9 cellular contexts compared by ENCODE assay signal in the genomic region with DNA sequence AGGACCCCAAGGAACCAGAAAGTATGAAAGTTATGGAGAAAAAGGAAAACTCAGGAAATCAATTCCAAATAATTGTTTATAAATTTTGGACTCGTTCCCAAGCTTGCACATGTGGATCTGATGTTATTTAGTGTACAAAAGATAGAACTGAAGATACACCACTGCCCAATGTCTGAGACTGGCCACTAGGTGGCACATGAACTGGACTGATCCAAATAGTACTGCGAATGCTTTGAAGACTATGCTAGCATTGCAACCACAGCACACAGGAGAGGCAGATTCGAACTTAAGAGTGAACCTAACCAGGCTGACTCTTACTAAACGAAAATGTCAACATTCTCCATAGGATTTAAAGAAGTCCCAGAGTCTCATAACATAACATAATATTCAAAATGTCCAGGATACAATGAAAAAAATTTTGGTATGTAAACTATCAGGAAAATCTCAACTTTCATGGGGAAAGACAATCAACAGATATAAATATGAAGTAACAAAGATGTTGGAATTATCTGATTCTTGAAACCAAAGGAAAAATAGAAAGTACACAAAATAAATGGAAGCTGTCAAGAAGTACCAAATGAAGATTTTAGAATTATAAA.
DNase-seq lines count a peak whose midpoint lies in the region; ATAC-seq and TF ChIP-seq lines count a peak whose summit lies in the region.
"Had no signal": no experiment of that assay in that cellular context is flagged by ENCODE, and none has a peak within 500 bp of the region (broad histone marks: within the 10 kb centered on the region; RNA-seq: fewer than 3 reads in every experiment).

No MANE protein-coding gene starts in this region.

- no peaks in the 10 kb centered on the region for H3K4me1 Mint-ChIP-seq in brain
- no peaks in the 10 kb centered on the region for H3K4me1 Mint-ChIP-seq in type B pancreatic cell (ENCODE audit: unreplicated experiment)
- no peaks in the 10 kb centered on the region for H3K4me1 Mint-ChIP-seq in natural killer cell treated with Interleukin-12 subunit alpha and Interleukin-12 subunit beta and Interleukin-15 and Interleukin-18, amount 100 ng/mL, for 72 hours (ENCODE audit: low read depth in 2 of 2)

- no peak overlapping the region for H3K4me2 ChIP-seq in DND-41 (ENCODE audit: insufficient read depth, low read length)

- H3K4me3 ChIP-seq in DND-41 (ENCODE audit: low read depth in 1 of 2, low read length in 2 of 2) = no peak overlapping the region

- H3K79me2 ChIP-seq in DND-41 (ENCODE audit: insufficient read depth, low read length) = no peaks in the 10 kb centered on the region

- H2AFZ ChIP-seq in DND-41 (ENCODE audit: low read depth, low read length) = no peak overlapping the region

- no peaks in the 10 kb centered on the region for H3K27me3 ChIP-seq in DND-41 (ENCODE audit: insufficient read depth, low read length, poor library complexity)

- TF ChIP-seq CTCF in DND-41 (IDR thresholded peaks at IDR 0.05; ENCODE audit: borderline replicate concordance, extremely low read depth, low read length, poor library complexity, severe bottlenecking) (peak; percentile 63), brain (conservative IDR thresholded peaks at IDR 0.05) (peak; percentile 56 to 65), type B pancreatic cell (conservative IDR thresholded peaks at IDR 0.05) (peak; percentile 81)

- H3K4me1 ChIP-seq in DND-41 (ENCODE audit: insufficient read depth, low read length) = no peaks in the 10 kb centered on the region

- H3K9me3 ChIP-seq in DND-41 (ENCODE audit: insufficient read depth, low read length, severe bottlenecking) = no peaks in the 10 kb centered on the region

- H3K36me3 Mint-ChIP-seq in brain (no peaks in the 10 kb centered on the region), type B pancreatic cell (peaks cover 3% of the 10 kb centered on the region)
- no peaks in the 10 kb centered on the region for H3K36me3 Mint-ChIP-seq in natural killer cell treated with Interleukin-12 subunit alpha and Interleukin-12 subunit beta and Interleukin-15 and Interleukin-18, amount 100 ng/mL, for 72 hours
- H3K36me3 Mint-ChIP-seq: activated naive CD8-positive, alpha-beta T cell had no signal

- H3K9me3 Mint-ChIP-seq in brain (peaks cover 5 to 12% (median 10%) of the 10 kb centered on the region in 5 experiments), type B pancreatic cell (peaks cover 4% of the 10 kb centered on the region)
- H3K9me3 Mint-ChIP-seq in natural killer cell treated with Interleukin-12 subunit alpha and Interleukin-12 subunit beta and Interleukin-15 and Interleukin-18, amount 100 ng/mL, for 72 hours = peaks cover 3% of the 10 kb centered on the region

- H3K9ac ChIP-seq in DND-41 (ENCODE audit: low read depth, low read length) = no peak overlapping the region

- H3K4me3 Mint-ChIP-seq in brain = no peak overlapping the region
- no peak overlapping the region for H3K4me3 Mint-ChIP-seq in type B pancreatic cell
- no peak overlapping the region for H3K4me3 Mint-ChIP-seq in natural killer cell treated with Interleukin-12 subunit alpha and Interleukin-12 subunit beta and Interleukin-15 and Interleukin-18, amount 100 ng/mL, for 72 hours
- H3K4me3 Mint-ChIP-seq: activated naive CD8-positive, alpha-beta T cell had no signal

- ATAC-seq in DND-41 (ENCODE audit: insufficient read depth, low read depth) = peak; percentile 68
- peak; percentile 67 for ATAC-seq in GM19023 (IDR thresholded peaks at IDR 0.05; ENCODE audit: unreplicated experiment)
- peak; percentile 72 for ATAC-seq in HG03095 (IDR thresholded peaks at IDR 0.05; ENCODE audit: unreplicated experiment)
- ATAC-seq in natural killer cell treated with Interleukin-12 subunit alpha and Interleukin-12 subunit beta and Interleukin-15 and Interleukin-18, amount 100 ng/mL, for 72 hours = no peak

- H3K27ac Mint-ChIP-seq in brain = no peak overlapping the region
- H3K27ac Mint-ChIP-seq in type B pancreatic cell = no peak overlapping the region
- no peak overlapping the region for H3K27ac Mint-ChIP-seq in natural killer cell treated with Interleukin-12 subunit alpha and Interleukin-12 subunit beta and Interleukin-15 and Interleukin-18, amount 100 ng/mL, for 72 hours
- H3K27ac Mint-ChIP-seq: activated naive CD8-positive, alpha-beta T cell had no signal

- DNase-seq in DND-41 (peak; percentile 26), NCI-H345 (lab: John Stamatoyannopoulos, UW) (peak; percentile 62), islet precursor cell (peak; percentile 75), type B pancreatic cell (ENCODE audit: extremely low spot score, unreplicated experiment) (no peak)
- DNase-seq in natural killer cell treated with Interleukin-12 subunit alpha and Interleukin-12 subunit beta and Interleukin-15 and Interleukin-18, amount 100 ng/mL, for 72 hours (ENCODE audit: low spot score) = no peak

- peaks cover 3% of the 10 kb centered on the region for H3K27me3 Mint-ChIP-seq in brain
- peaks cover 3% of the 10 kb centered on the region for H3K27me3 Mint-ChIP-seq in type B pancreatic cell
- H3K27me3 Mint-ChIP-seq in natural killer cell treated with Interleukin-12 subunit alpha and Interleukin-12 subunit beta and Interleukin-15 and Interleukin-18, amount 100 ng/mL, for 72 hours = no peaks in the 10 kb centered on the region
- H3K27me3 Mint-ChIP-seq: activated naive CD8-positive, alpha-beta T cell had no signal

- no peak overlapping the region for H3K27ac ChIP-seq in DND-41 (ENCODE audit: low read length)

- H4K20me1 ChIP-seq in DND-41 (ENCODE audit: insufficient read depth, low read length) = no peaks in the 10 kb centered on the region

- no peaks in the 10 kb centered on the region for H3K36me3 ChIP-seq in DND-41 (ENCODE audit: insufficient read depth, low read length)

Comparison
In these comparisons a context has a peak if more than half of its experiments do, and no peak if none do; other contexts are left out.
1. ATAC-seq: peak in DND-41 (single experiment), GM19023 (single experiment) and HG03095 (single experiment); none in natural killer cell treated with Interleukin-12 subunit alpha and Interleukin-12 subunit beta and Interleukin-15 and Interleukin-18, amount 100 ng/mL, for 72 hours (0 of 2).
2. DNase-seq: peak in DND-41 (single experiment), NCI-H345 (single experiment) and islet precursor cell (single experiment); none in type B pancreatic cell (single experiment) and natural killer cell treated with Interleukin-12 subunit alpha and Interleukin-12 subunit beta and Interleukin-15 and Interleukin-18, amount 100 ng/mL, for 72 hours (single experiment).
3. Peak in every context shown above with its lines, with median percentiles within 50 percentile points of each other: CTCF ChIP-seq.